3 cellular contexts compared by ENCODE assay signal in the genomic region with DNA sequence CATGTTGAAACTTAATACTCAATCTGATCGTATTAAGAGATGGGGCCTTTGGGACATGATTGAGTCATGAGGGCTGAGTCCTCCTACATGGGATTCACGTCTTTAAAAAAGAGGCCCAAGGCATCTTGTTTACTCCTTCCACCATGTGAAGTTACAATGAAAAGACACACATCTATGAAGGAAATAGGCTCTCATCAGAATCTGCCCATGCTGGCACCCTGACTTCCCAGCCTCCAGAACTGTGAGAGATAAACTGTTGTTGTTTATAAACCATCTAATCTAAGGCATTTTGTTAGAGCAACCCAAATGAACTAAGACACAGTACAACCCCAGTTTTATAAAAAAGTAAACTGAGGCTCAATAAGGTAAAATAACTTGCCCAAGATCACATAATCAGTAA.
"Had no signal": no experiment of that assay in that cellular context is flagged by ENCODE, and none has a peak within 500 bp of the region (broad histone marks: within the 10 kb centered on the region; RNA-seq: fewer than 3 reads in every experiment).

No MANE protein-coding gene starts in this region.

- ATAC-seq: GM12878 had no signal

- H3K4me3 ChIP-seq: GM12878 had no signal

- DNase-seq: GDM1, GF-D8 had no signal
